Comparison of ENCODE assay signal across 20 cellular contexts in the genomic region with DNA sequence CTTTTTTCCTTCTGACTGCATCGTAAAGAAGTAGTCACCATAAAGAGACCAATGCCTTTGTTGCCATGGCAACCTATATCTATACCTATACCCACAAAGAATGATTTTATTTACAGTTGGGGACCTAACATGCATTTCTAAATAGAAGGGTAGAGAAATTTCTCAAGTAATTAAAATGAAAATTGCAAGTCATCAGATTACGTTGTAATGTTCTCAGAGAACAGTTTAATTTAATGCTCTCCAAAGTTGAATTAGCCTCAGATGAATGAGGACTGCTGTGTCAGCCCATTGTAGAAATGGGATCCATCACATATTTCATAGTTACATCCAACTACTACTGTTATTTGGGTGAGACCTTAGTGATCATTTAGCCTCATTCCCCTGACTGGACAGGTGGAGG.
"Had no signal": no experiment of that assay in that cellular context is flagged by ENCODE, and none has a peak within 500 bp of the region (broad histone marks: within the 10 kb centered on the region; RNA-seq: fewer than 3 reads in every experiment).

No MANE protein-coding gene starts in this region.

- H3K9me3 ChIP-seq: colonic mucosa, heart left ventricle, mucosa of descending colon, ovary, suprapubic skin, tibial artery had no signal

- H3K27ac Mint-ChIP-seq: endodermal cell; naive thymus-derived CD8-positive, alpha-beta T cell; stimulated activated effector memory CD8-positive, alpha-beta T cell treated with anti-CD3 and anti-CD28 coated beads, Interleukin-12 subunit alpha, Interleukin-12 subunit beta, amount 100 ng/mL, for 72 hours had no signal

- H3K9me3 Mint-ChIP-seq: naive thymus-derived CD8-positive, alpha-beta T cell; stimulated activated effector memory CD8-positive, alpha-beta T cell treated with anti-CD3 and anti-CD28 coated beads, Interleukin-12 subunit alpha, Interleukin-12 subunit beta, amount 100 ng/mL, for 72 hours had no signal

- H3K36me3 ChIP-seq: colonic mucosa, ovary had no signal

- ATAC-seq: heart left ventricle; mucosa of descending colon; naive thymus-derived CD8-positive, alpha-beta T cell; right cardiac atrium; stimulated activated effector memory CD8-positive, alpha-beta T cell treated with anti-CD3 and anti-CD28 coated beads, Interleukin-12 subunit alpha, Interleukin-12 subunit beta, amount 100 ng/mL, for 72 hours; stimulated activated naive CD8-positive, alpha-beta T cell treated with anti-CD3 and anti-CD28 coated beads, Interleukin-15, Interleukin-2, amounts not matched to agents 100 U/mL and 50 U/mL, for 24 hours had no signal

- H3K27me3 Mint-ChIP-seq: naive thymus-derived CD8-positive, alpha-beta T cell had no signal

- FAIRE-seq: endothelial cell of umbilical vein, frontal cortex had no signal

- H3K4me3 Mint-ChIP-seq: endodermal cell; naive thymus-derived CD8-positive, alpha-beta T cell; stimulated activated effector memory CD8-positive, alpha-beta T cell treated with anti-CD3 and anti-CD28 coated beads, Interleukin-12 subunit alpha, Interleukin-12 subunit beta, amount 100 ng/mL, for 72 hours had no signal

- H3K27me3 ChIP-seq: colonic mucosa, heart left ventricle, ovary, suprapubic skin, tibial artery had no signal

- DNase-seq: colonic mucosa; dermis blood vessel endothelial cell; effector CD4-positive, alpha-beta T cell; endodermal cell; erythroblast; heart left ventricle; hippocampal formation; mammary epithelial cell; mucosa of descending colon; naive thymus-derived CD8-positive, alpha-beta T cell; ovary; right cardiac atrium; stimulated activated CD4-positive, alpha-beta T cell treated with anti-CD3 and anti-CD28 coated beads, Interleukin-4, amount 100 ng/mL, for 1 hour; stimulated activated CD8-positive, alpha-beta memory T cell treated with anti-CD3 and anti-CD28 coated beads, Interleukin-4, amount 100 ng/mL, for 48 hours; stimulated activated naive CD8-positive, alpha-beta T cell treated with anti-CD3 and anti-CD28 coated beads, Interleukin-15, Interleukin-2, amounts not matched to agents 100 U/mL and 50 U/mL, for 24 hours; tibial artery had no signal

- H3K4me3 ChIP-seq: colonic mucosa, heart left ventricle, mucosa of descending colon, ovary, suprapubic skin, tibial artery had no signal

- H3K27ac ChIP-seq: colonic mucosa, ovary, suprapubic skin, tibial artery had no signal

- H3K4me1 ChIP-seq: colonic mucosa, suprapubic skin had no signal

- H3K4me1 Mint-ChIP-seq: endodermal cell; naive thymus-derived CD8-positive, alpha-beta T cell; stimulated activated effector memory CD8-positive, alpha-beta T cell treated with anti-CD3 and anti-CD28 coated beads, Interleukin-12 subunit alpha, Interleukin-12 subunit beta, amount 100 ng/mL, for 72 hours had no signal
